Comparison of ENCODE assay signal across 1 cellular context in genomic region chr2:112275314-112275886, GRCh38.
TF ChIP-seq lines count a peak whose summit lies in the region.

ZC3H6 (plus strand) TSS chr2:112275597; CDS start chr2:112275995, 398 bp downstream.

TF ChIP-seq in HepG2, 621 proteins besides CTCF, POLR2A, EP300 and RAD21 (continued from another document and continues in another):
- TF ChIP-seq HINFP (CRISPR knock-in tag; IDR thresholded peaks at IDR 0.05; ENCODE audit: low read depth) (peak; percentile 91), ZNF713 (CRISPR knock-in tag; IDR thresholded peaks at IDR 0.05) (peak; percentile 97), ZFAT (CRISPR knock-in tag; conservative IDR thresholded peaks at IDR 0.05) (no peak), PHF21A (CRISPR knock-in tag; IDR thresholded peaks at IDR 0.05) (peak; percentile 82; the same call in 1 of the 2 replicates), RFX5 (IDR thresholded peaks at IDR 0.05; ENCODE audit: low read depth, low read length) (peak; percentile 61; the same call in 1 of the 2 replicates), ZSCAN9 (CRISPR knock-in tag; IDR thresholded peaks at IDR 0.05; ENCODE audit: borderline replicate concordance) (peak; percentile 87; the same call in 1 of the 2 replicates), ZFP36L2 (CRISPR knock-in tag; IDR thresholded peaks at IDR 0.05) (0 out of 2 replicates have a peak, but pooled peaks have one; percentile 20), ZNF160 (CRISPR knock-in tag; IDR thresholded peaks at IDR 0.05) (peak; percentile 89; the same call in 1 of the 2 replicates), ZSCAN30 (CRISPR knock-in tag; IDR thresholded peaks at IDR 0.05) (peak; percentile 99), ISX (CRISPR knock-in tag; conservative IDR thresholded peaks at IDR 0.05) (0 out of 2 replicates have a peak, but pooled peaks have one; percentile 29), NFIC (IDR thresholded peaks at IDR 0.05; ENCODE audit: low read length) (peak; percentile 66; the same call in 1 of the 2 replicates), E2F2 (CRISPR knock-in tag; IDR thresholded peaks at IDR 0.05; ENCODE audit: borderline replicate concordance) (peak; percentile 60; the same call in 1 of the 2 replicates), SMAD1 (CRISPR knock-in tag; IDR thresholded peaks at IDR 0.05; ENCODE audit: borderline replicate concordance, low read depth) (peak; percentile 97), ZNF296 (CRISPR knock-in tag; conservative IDR thresholded peaks at IDR 0.05) (peak; percentile 75; the same call in 1 of the 2 replicates), MTA3 (CRISPR knock-in tag; IDR thresholded peaks at IDR 0.05) (no peak; the same call in 1 of the 2 replicates), ZNF329 (CRISPR knock-in tag; IDR thresholded peaks at IDR 0.05; ENCODE audit: low read depth) (peak; percentile 88; the same call in 1 of the 2 replicates), HOMEZ (CRISPR knock-in tag; IDR thresholded peaks at IDR 0.05; ENCODE audit: low read depth) (peak; percentile 91), ZNF460 (CRISPR knock-in tag; IDR thresholded peaks at IDR 0.05; ENCODE audit: borderline replicate concordance) (peak; percentile 69; the same call in 1 of the 2 replicates), ZNF530 (CRISPR knock-in tag; IDR thresholded peaks at IDR 0.05; ENCODE audit: low read depth) (no peak), CENPT (CRISPR knock-in tag; IDR thresholded peaks at IDR 0.05; ENCODE audit: low read depth) (peak; percentile 91), MBD4 (IDR thresholded peaks at IDR 0.05; ENCODE audit: borderline replicate concordance, low read length) (no peak), ZBTB38 (CRISPR knock-in tag; IDR thresholded peaks at IDR 0.05) (peak; percentile 92), ZSCAN22 (CRISPR knock-in tag; IDR thresholded peaks at IDR 0.05) (peak; percentile 79; the same call in 1 of the 2 replicates), SPEN (CRISPR knock-in tag; IDR thresholded peaks at IDR 0.05; ENCODE audit: low read depth) (peak; percentile 96), ZNF572 (CRISPR knock-in tag; IDR thresholded peaks at IDR 0.05) (peak; percentile 99), SP4 (CRISPR knock-in tag; IDR thresholded peaks at IDR 0.05) (peak; percentile 100), ZZZ3 (CRISPR knock-in tag; IDR thresholded peaks at IDR 0.05; ENCODE audit: borderline replicate concordance) (peak; percentile 91; the same call in 1 of the 2 replicates), TIGD3 (CRISPR knock-in tag; IDR thresholded peaks at IDR 0.05; ENCODE audit: borderline replicate concordance) (no peak), ZSCAN21 (CRISPR knock-in tag; IDR thresholded peaks at IDR 0.05; ENCODE audit: borderline replicate concordance) (peak; percentile 90), ZNF768 (CRISPR knock-in tag; IDR thresholded peaks at IDR 0.05) (peak; percentile 88), ATF7-NPFF (CRISPR knock-in tag; IDR thresholded peaks at IDR 0.05; ENCODE audit: low read depth) (peak; percentile 97), DMAP1 (CRISPR knock-in tag; IDR thresholded peaks at IDR 0.05) (peak; percentile 100), HNRNPH1 (optimal IDR thresholded peaks at IDR 0.05; ENCODE audit: low read depth, low read length) (peak; percentile 76), HES4 (CRISPR knock-in tag; IDR thresholded peaks at IDR 0.05; ENCODE audit: borderline replicate concordance) (peak; percentile 85), SNAI1 (CRISPR knock-in tag; IDR thresholded peaks at IDR 0.05; ENCODE audit: borderline replicate concordance) (peak; percentile 93; the same call in 1 of the 2 replicates), SKI (IDR thresholded peaks at IDR 0.05; ENCODE audit: partially characterized antibody) (peak; percentile 96), THRA (CRISPR knock-in tag; IDR thresholded peaks at IDR 0.05; ENCODE audit: borderline replicate concordance) (peak; percentile 92), ZBTB1 (CRISPR knock-in tag; IDR thresholded peaks at IDR 0.05; ENCODE audit: borderline replicate concordance) (peak; percentile 89; the same call in 1 of the 2 replicates), YY1 (IDR thresholded peaks at IDR 0.05; ENCODE audit: insufficient read depth, insufficient replicate concordance, low read depth, low read length) (peak; percentile 99), FOXK1 (CRISPR knock-in tag; IDR thresholded peaks at IDR 0.05; ENCODE audit: borderline replicate concordance, low read depth) (peak; percentile 95), ZBTB2 (CRISPR knock-in tag; IDR thresholded peaks at IDR 0.05; ENCODE audit: low read depth) (peak; percentile 83), ZBTB33 (CRISPR knock-in tag; IDR thresholded peaks at IDR 0.05) (peak; percentile 73; the same call in 1 of the 2 replicates), GABPB1 (CRISPR knock-in tag; IDR thresholded peaks at IDR 0.05) (peak; percentile 93), CHD4 (IDR thresholded peaks at IDR 0.05; ENCODE audit: borderline replicate concordance, low read length) (no peak), ZNF567 (CRISPR knock-in tag; IDR thresholded peaks at IDR 0.05; ENCODE audit: borderline replicate concordance) (peak; percentile 76; the same call in 1 of the 2 replicates), ZUFSP (CRISPR knock-in tag; IDR thresholded peaks at IDR 0.05; ENCODE audit: borderline replicate concordance) (no peak), FUBP1 (CRISPR knock-in tag; IDR thresholded peaks at IDR 0.05; ENCODE audit: borderline replicate concordance) (0 out of 2 replicates have a peak, but pooled peaks have one; percentile 85), SRY (CRISPR knock-in tag; IDR thresholded peaks at IDR 0.05) (no peak), NCOA2 (CRISPR knock-in tag; IDR thresholded peaks at IDR 0.05) (peak; percentile 72), ARID2 (CRISPR knock-in tag; IDR thresholded peaks at IDR 0.05; ENCODE audit: borderline replicate concordance) (peak; percentile 94), SMAD3 (CRISPR knock-in tag; IDR thresholded peaks at IDR 0.05) (peak; percentile 97; the same call in 1 of the 2 replicates)
